ENCODE assay signal across 14 cellular contexts in genomic region chr2:186995092-186995491, GRCh38.
DNase-seq lines count a peak whose midpoint lies in the region; ATAC-seq and TF ChIP-seq lines count a peak whose summit lies in the region.
"Had no signal": no experiment of that assay in that cellular context is flagged by ENCODE, and none has a peak within 500 bp of the region (broad histone marks: within the 10 kb centered on the region; RNA-seq: fewer than 3 reads in every experiment).

No MANE protein-coding gene starts in this region.

- H3K27ac ChIP-seq in SK-N-SH (ENCODE audit: low read depth in 2 of 2, low read length in 1 of 2): no peak overlapping the region
- H3K27ac ChIP-seq: ascending aorta, prostate gland had no signal

- TF ChIP-seq EP300 in SK-N-SH (IDR thresholded peaks at IDR 0.05; ENCODE audit: borderline replicate concordance in 1 of 2, low read depth in 1 of 2, low read length in 1 of 2): no peak

- no peaks in the 10 kb centered on the region for H3K79me2 ChIP-seq in SK-N-SH (ENCODE audit: insufficient read depth)

- no peak overlapping the region for H3K4me3 Mint-ChIP-seq in chondrocyte (ENCODE audit: unreplicated experiment)
- H3K4me3 Mint-ChIP-seq: activated CD4-positive, alpha-beta memory T cell treated with anti-CD3 and anti-CD28 coated beads for 36 hours; activated T-helper 1 cell treated with anti-CD3 and anti-CD28 coated beads, Interleukin-12 subunit alpha, Interleukin-12 subunit beta, Interleukin-2, Interleukin-4 antibody, amounts not matched to agents 30 ng/mL and 10 ng/mL and 1 ng/mL, durations not matched to agents 14 hours and 24 hours and 36 hours; naive thymus-derived CD8-positive, alpha-beta T cell had no signal

- POLR2A ChIA-PET in SK-N-SH (lab: Yijun Ruan, JAX): no interaction called here

- TF ChIP-seq RAD21 in SK-N-SH (IDR thresholded peaks at IDR 0.05; ENCODE audit: low read length): no peak

- H3K9me3 Mint-ChIP-seq in chondrocyte (ENCODE audit: low read depth): peaks cover 10% of the 10 kb centered on the region
- H3K9me3 Mint-ChIP-seq: activated CD4-positive, alpha-beta memory T cell treated with anti-CD3 and anti-CD28 coated beads for 36 hours; activated T-helper 1 cell treated with anti-CD3 and anti-CD28 coated beads, Interleukin-12 subunit alpha, Interleukin-12 subunit beta, Interleukin-2, Interleukin-4 antibody, amounts not matched to agents 30 ng/mL and 10 ng/mL and 1 ng/mL, durations not matched to agents 14 hours and 24 hours and 36 hours had no signal

- no peaks in the 10 kb centered on the region for H3K9me2 ChIP-seq in SK-N-SH

- H3K36me3 ChIP-seq in SK-N-SH (replicated peaks in 1 of 2; ENCODE audit: control insufficient read depth in 1 of 2, insufficient read depth in 2 of 2, low read length in 1 of 2): no peaks in the 10 kb centered on the region
- H3K36me3 ChIP-seq: ascending aorta, prostate gland had no signal

- 19% methylated on average over 2 of the region's 2 CpGs for WGBS in SK-N-SH (ENCODE audit: low lambda C conversion rate)

- H3K9ac ChIP-seq in SK-N-SH: no peak overlapping the region

- peak; percentile 75 for DNase-seq in LHCN-M2 (ENCODE audit: low read depth)
- DNase-seq in chondrocyte (ENCODE audit: low spot score): no peak
- DNase-seq in lung microvascular endothelial cell (ENCODE audit: low read depth in 2 of 2): peak; percentile 19 to 75
- no peak for DNase-seq in SK-N-SH
- no peak for DNase-seq in NCI-H748 treated with DMSO at 0.1 percent for 48 hours (lab: John Stamatoyannopoulos, UW)
- no peak for DNase-seq in inferior parietal cortex (ENCODE audit: extremely low spot score)
- DNase-seq: activated CD4-positive, alpha-beta memory T cell treated with anti-CD3 and anti-CD28 coated beads for 36 hours; hypothalamus; naive thymus-derived CD8-positive, alpha-beta T cell had no signal

- peaks cover 12% of the 10 kb centered on the region for H3K27me3 Mint-ChIP-seq in chondrocyte (ENCODE audit: low read depth)
- H3K27me3 Mint-ChIP-seq: activated CD4-positive, alpha-beta memory T cell treated with anti-CD3 and anti-CD28 coated beads for 36 hours had no signal

- H3K27ac Mint-ChIP-seq in chondrocyte (ENCODE audit: unreplicated experiment): peak overlapping the region; percentile 29
- H3K27ac Mint-ChIP-seq: activated CD4-positive, alpha-beta memory T cell treated with anti-CD3 and anti-CD28 coated beads for 36 hours; activated T-helper 1 cell treated with anti-CD3 and anti-CD28 coated beads, Interleukin-12 subunit alpha, Interleukin-12 subunit beta, Interleukin-2, Interleukin-4 antibody, amounts not matched to agents 30 ng/mL and 10 ng/mL and 1 ng/mL, durations not matched to agents 14 hours and 24 hours and 36 hours; naive thymus-derived CD8-positive, alpha-beta T cell had no signal

- ATAC-seq in GM18520 (IDR thresholded peaks at IDR 0.05; ENCODE audit: unreplicated experiment): peak; percentile 46
- no peak for ATAC-seq in HG03378 (IDR thresholded peaks at IDR 0.05; ENCODE audit: unreplicated experiment)
- ATAC-seq: naive thymus-derived CD8-positive, alpha-beta T cell had no signal

- H3K4me1 Mint-ChIP-seq in chondrocyte (ENCODE audit: low read depth): peaks cover 13% of the 10 kb centered on the region
- H3K4me1 Mint-ChIP-seq: naive thymus-derived CD8-positive, alpha-beta T cell had no signal

- H2AFZ ChIP-seq in SK-N-SH (ENCODE audit: low read depth): no peak overlapping the region

- CTCF ChIA-PET in SK-N-SH (lab: Yijun Ruan, JAX): interaction anchor here (1.1 kb wide), 1 partner anchor 10 kb away, joined by 3 read pairs; no protein-coding TSS in a partner anchor

- H3K27me3 ChIP-seq in SK-N-SH (ENCODE audit: insufficient read depth): no peaks in the 10 kb centered on the region
- H3K27me3 ChIP-seq: ascending aorta had no signal

- H3F3A ChIP-seq in SK-N-SH (replicated peaks; ENCODE audit: insufficient read depth): no peaks in the 10 kb centered on the region

- peaks cover 4% of the 10 kb centered on the region for H3K36me3 Mint-ChIP-seq in chondrocyte (ENCODE audit: low read depth)
- H3K36me3 Mint-ChIP-seq: activated CD4-positive, alpha-beta memory T cell treated with anti-CD3 and anti-CD28 coated beads for 36 hours; naive thymus-derived CD8-positive, alpha-beta T cell had no signal

- no peaks in the 10 kb centered on the region for H3K4me1 ChIP-seq in SK-N-SH (ENCODE audit: control insufficient read depth in 1 of 2, insufficient read depth in 2 of 2, low read depth in 1 of 2, low read length in 1 of 2)
- H3K4me1 ChIP-seq: ascending aorta, prostate gland had no signal

- H4K20me1 ChIP-seq in SK-N-SH (ENCODE audit: insufficient read depth): no peaks in the 10 kb centered on the region; the same call in 1 of the 2 replicates

- H3K4me2 ChIP-seq in SK-N-SH: no peak overlapping the region

- H3K4me3 ChIP-seq in SK-N-SH (ENCODE audit: low read depth in 2 of 2, low read length in 1 of 2): no peak overlapping the region
- H3K4me3 ChIP-seq: ascending aorta, prostate gland had no signal

- TF ChIP-seq CTCF in chondrocyte (IDR thresholded peaks at IDR 0.05) (no peak), SK-N-SH (IDR thresholded peaks at IDR 0.05) (no peak)

- H3K9me3 ChIP-seq in SK-N-SH: no peaks in the 10 kb centered on the region
- H3K9me3 ChIP-seq: ascending aorta, prostate gland had no signal

TF ChIP-seq in SK-N-SH, 30 proteins besides CTCF, POLR2A, EP300 and RAD21:
- no peak for TF ChIP-seq YY1 (IDR thresholded peaks at IDR 0.05; ENCODE audit: low read depth)
- TF ChIP-seq PBX3 (IDR thresholded peaks at IDR 0.05): no peak
- TF ChIP-seq RFX5 (IDR thresholded peaks at IDR 0.05; ENCODE audit: low read length): no peak
- no peak for TF ChIP-seq SMC3 (IDR thresholded peaks at IDR 0.05; ENCODE audit: low read depth, low read length)
- TF ChIP-seq GATA2 (CRISPR knock-in tag; IDR thresholded peaks at IDR 0.05): no peak
- no peak for TF ChIP-seq MAX (IDR thresholded peaks at IDR 0.05; ENCODE audit: low read depth)
- TF ChIP-seq ZBTB33 (IDR thresholded peaks at IDR 0.05; ENCODE audit: borderline replicate concordance, low read depth): no peak
- no peak for TF ChIP-seq MXI1 (IDR thresholded peaks at IDR 0.05; ENCODE audit: low read depth, low read length)
- no peak for TF ChIP-seq IRF3 (IDR thresholded peaks at IDR 0.05; ENCODE audit: low read depth, low read length)

Comparison
In these comparisons a context has a peak if more than half of its experiments do, and no peak if none do; other contexts are left out.
1. DNase-seq: peak in LHCN-M2 (single experiment) and lung microvascular endothelial cell (2 of 2); none in chondrocyte (single experiment), SK-N-SH (single experiment), NCI-H748 treated with DMSO at 0.1 percent for 48 hours (single experiment) and inferior parietal cortex (single experiment).